ENCODE assay signal across 7 cellular contexts in genomic region chr4:115179438-115180062, GRCh38.
A peak's percentile ranks its signal among the peaks of the same experiment; 100 is the strongest.
DNase-seq lines count a peak whose midpoint lies in the region; ATAC-seq and TF ChIP-seq lines count a peak whose summit lies in the region.
"Not testable (repeated sequence)": the region's sequence is repeated elsewhere in the genome, so short reads cannot be mapped to it uniquely, and the experiment has no call there.

No MANE protein-coding gene starts in this region.

- not testable (repeated sequence) for H3K4ac ChIP-seq in mesendoderm (ENCODE audit: low read depth, low read length)

- H3K27ac ChIP-seq in right lobe of liver; mesendoderm (ENCODE audit: low read depth, low read length); sigmoid colon: not testable (repeated sequence)

- not testable (repeated sequence) for H3K36me3 ChIP-seq in right lobe of liver; mesendoderm (ENCODE audit: control insufficient read depth, insufficient read depth, low read length); sigmoid colon

- H3K4me1 Mint-ChIP-seq in stimulated activated naive CD8-positive, alpha-beta T cell treated with anti-CD3 and anti-CD28 coated beads, Interleukin-15, amount 100 ng/mL, for 72 hours = not testable (repeated sequence)

- H3K9me3 ChIP-seq in right lobe of liver, sigmoid colon: not testable (repeated sequence)

- H3K18ac ChIP-seq in mesendoderm (ENCODE audit: low read length) = peak overlapping the region; percentile 89

- H3K9ac ChIP-seq in mesendoderm (ENCODE audit: low read length) = not testable (repeated sequence)

- not testable (repeated sequence) for H3K4me2 ChIP-seq in mesendoderm (ENCODE audit: low read length)

- not testable (repeated sequence) for H3K27me3 ChIP-seq in right lobe of liver; mesendoderm (ENCODE audit: insufficient read depth, low read length, poor library complexity); sigmoid colon

- not testable (repeated sequence) for H3K23ac ChIP-seq in mesendoderm (ENCODE audit: low read length)

- TF ChIP-seq POLR2A in right lobe of liver (IDR thresholded peaks at IDR 0.05); sigmoid colon (IDR thresholded peaks at IDR 0.05): not testable (repeated sequence)

- not testable (repeated sequence) for H2BK5ac ChIP-seq in mesendoderm (ENCODE audit: low read length)

- not testable (repeated sequence) for H3K79me1 ChIP-seq in mesendoderm (ENCODE audit: low read length)

- 88% methylated on average over 5 of the region's 41 CpGs for WGBS in right lobe of liver (ENCODE audit: insufficient coverage, low coverage, low lambda C conversion rate, missing lambda C conversion rate)
- WGBS in mesendoderm (ENCODE audit: extremely low coverage, insufficient coverage, low lambda C conversion rate) = no CpG with 5 or more reads among the region's 41 CpGs
- 94 to 97% methylated on average over 41 of the region's 41 CpGs for WGBS in sigmoid colon, 2 donors

- not testable (repeated sequence) for H4K8ac ChIP-seq in mesendoderm (ENCODE audit: low read depth, low read length)

- TF ChIP-seq CTCF in right lobe of liver (IDR thresholded peaks at IDR 0.05); sigmoid colon (IDR thresholded peaks at IDR 0.05): not testable (repeated sequence)

- H3K4me3 Mint-ChIP-seq in stimulated activated naive CD8-positive, alpha-beta T cell treated with anti-CD3 and anti-CD28 coated beads, Interleukin-15, amount 100 ng/mL, for 72 hours = not testable (repeated sequence)

- intact Hi-C loops in Right ventricle myocardium superior (cut with DNase I); left ventricle myocardium superior (cut with micrococcal nuclease); right lobe of liver (cut with DNase I); sigmoid colon (cut with DNase I): not testable (repeated sequence)

- not testable (repeated sequence) for H3K27me3 Mint-ChIP-seq in stimulated activated naive CD8-positive, alpha-beta T cell treated with anti-CD3 and anti-CD28 coated beads, Interleukin-15, amount 100 ng/mL, for 72 hours

- H3K4me3 ChIP-seq in right lobe of liver; mesendoderm (ENCODE audit: low read length); sigmoid colon: not testable (repeated sequence)

- DNase-seq in activated effector memory CD4-positive, alpha-beta T cell treated with anti-CD3 and anti-CD28 coated beads, Interleukin-2, amount 50 U/mL, for 16 hours = peak; percentile 59
- DNase-seq in Right ventricle myocardium superior (peak; percentile 24), left ventricle myocardium superior (peak; percentile 26), right lobe of liver (peak in 2 of 3 donors; percentile 16 to 48), sigmoid colon (peak; percentile 50)
- not testable (repeated sequence) for DNase-seq in mesendoderm; stimulated activated naive CD8-positive, alpha-beta T cell treated with anti-CD3 and anti-CD28 coated beads, Interleukin-15, amount 100 ng/mL, for 72 hours

- H3K27ac Mint-ChIP-seq in stimulated activated naive CD8-positive, alpha-beta T cell treated with anti-CD3 and anti-CD28 coated beads, Interleukin-15, amount 100 ng/mL, for 72 hours = not testable (repeated sequence)

- not testable (repeated sequence) for H3K9me3 Mint-ChIP-seq in stimulated activated naive CD8-positive, alpha-beta T cell treated with anti-CD3 and anti-CD28 coated beads, Interleukin-15, amount 100 ng/mL, for 72 hours

- H3K56ac ChIP-seq in mesendoderm (ENCODE audit: low read length) = not testable (repeated sequence)

- H2BK15ac ChIP-seq in mesendoderm (replicated peaks; ENCODE audit: low read depth) = not testable (repeated sequence)

- not testable (repeated sequence) for H3K79me2 ChIP-seq in mesendoderm (ENCODE audit: control insufficient read depth, insufficient read depth, low read length)

- not testable (repeated sequence) for H4K5ac ChIP-seq in mesendoderm (ENCODE audit: low read length)

- not testable (repeated sequence) for TF ChIP-seq EP300 in sigmoid colon (IDR thresholded peaks at IDR 0.05)

- H2AK5ac ChIP-seq in mesendoderm (ENCODE audit: low read length) = not testable (repeated sequence)

- ATAC-seq in Right ventricle myocardium superior (ENCODE audit: poor library complexity); left ventricle myocardium superior; right lobe of liver: not testable (repeated sequence)
- peak; percentile 33 for ATAC-seq in stimulated activated naive CD8-positive, alpha-beta T cell treated with anti-CD3 and anti-CD28 coated beads, Interleukin-15, amount 100 ng/mL, for 72 hours

- not testable (repeated sequence) for H2BK120ac ChIP-seq in mesendoderm (ENCODE audit: low read depth, low read length)

- not testable (repeated sequence) for H3K4me1 ChIP-seq in right lobe of liver; mesendoderm (ENCODE audit: control insufficient read depth, low read depth, low read length); sigmoid colon
